1 cellular context compared by ENCODE assay signal in the genomic region with DNA sequence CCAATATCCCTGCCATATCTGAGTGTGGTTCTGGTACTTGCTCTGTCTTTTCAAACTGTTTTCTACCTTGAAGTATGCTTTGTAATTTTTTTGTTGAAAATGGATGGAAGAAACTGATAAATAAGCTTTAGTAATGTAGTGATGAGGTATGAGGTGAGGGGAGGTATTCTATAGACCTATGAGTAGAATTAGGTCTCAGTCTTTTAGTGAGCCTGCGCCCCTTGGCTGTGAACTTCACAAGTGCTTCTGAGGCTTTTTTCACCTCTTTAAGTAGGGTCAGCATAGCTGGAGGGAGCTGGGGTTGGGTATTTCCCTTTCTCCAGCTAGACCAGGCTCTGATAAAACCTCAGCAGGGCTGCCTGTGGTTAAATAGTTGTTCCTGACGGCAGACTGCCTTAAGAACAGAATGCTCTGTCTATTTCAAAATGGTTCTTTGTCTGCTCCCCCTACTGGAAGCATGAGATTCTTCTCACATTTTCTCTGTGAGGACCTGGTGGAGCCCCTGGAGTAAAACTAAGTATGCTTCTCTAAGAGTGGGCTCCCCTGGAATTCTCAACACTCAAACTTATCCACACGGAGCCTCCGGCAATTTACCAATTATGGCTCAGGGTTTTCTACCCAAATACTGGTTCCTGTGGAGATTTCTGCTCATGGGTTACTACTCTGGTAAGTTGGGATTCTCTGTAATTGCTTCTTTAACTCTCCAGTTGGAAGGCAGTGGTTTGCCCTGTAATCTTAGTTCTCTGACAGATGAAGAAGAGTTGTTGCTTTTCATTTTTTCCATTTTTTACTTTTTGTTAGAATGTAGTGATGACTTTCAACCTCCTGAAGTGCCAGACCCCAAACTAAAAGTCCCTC.
TF ChIP-seq lines count a peak whose summit lies in the region.

No MANE protein-coding gene starts in this region.

TF ChIP-seq in GM12878, 131 proteins besides CTCF, POLR2A, EP300 and RAD21:
- TF ChIP-seq SMC3 (IDR thresholded peaks at IDR 0.05; ENCODE audit: borderline replicate concordance, low read length) = peak; percentile 34; the same call in 1 of the 2 replicates
- TF ChIP-seq BHLHE40 (IDR thresholded peaks at IDR 0.05; ENCODE audit: borderline replicate concordance in 1 of 2, low read depth in 2 of 2, low read length in 1 of 2) = no peak
- peak; percentile 49; the same call in 1 of the 2 replicates for TF ChIP-seq YY1 (IDR thresholded peaks at IDR 0.05; ENCODE audit: low read depth, low read length)
